Comparison of ENCODE assay signal across 8 cellular contexts in the genomic region with DNA sequence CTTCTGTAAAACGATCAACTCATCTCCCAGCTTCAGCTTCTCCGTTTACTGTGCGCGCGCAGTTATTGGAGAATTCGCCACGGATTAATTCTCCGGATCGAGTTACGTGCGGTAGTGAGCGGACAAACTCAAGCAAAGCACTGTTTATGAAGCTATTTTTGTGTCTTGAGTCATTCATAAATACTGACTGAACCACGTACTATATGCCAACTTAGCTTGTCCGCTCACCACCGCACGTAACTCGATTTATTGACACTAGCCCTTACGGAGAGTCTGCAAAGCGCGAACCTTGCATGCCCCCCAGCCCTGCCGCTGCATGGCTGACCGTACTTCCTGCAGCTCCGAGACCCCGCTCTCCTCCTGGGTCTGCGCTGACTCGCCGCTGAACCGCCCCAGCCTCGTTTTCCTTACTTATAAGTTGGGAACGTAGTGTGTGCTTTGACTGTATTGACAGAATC. TPM values are rescaled to one million over a fixed set of nuclear protein-coding genes. Genes with fewer than 3 reads are reported as not detected.
DNase-seq lines count a peak whose midpoint lies in the region; ATAC-seq and TF ChIP-seq lines count a peak whose summit lies in the region.

No MANE protein-coding gene starts in this region.

- peak overlapping the region; percentile 81 to 89 (median 84) for H3K4me3 ChIP-seq in gastrocnemius medialis

- 0% methylated on average over 30 of the region's 30 CpGs for WGBS in adipose tissue, 3 donors

- intact Hi-C loops in activated CD4-positive, alpha-beta T cell treated with anti-CD3 and anti-CD28 coated beads, Interleukin-2, amount 10 ng/mL, durations not matched to agents 24 days and 14 days (cut with micrococcal nuclease) = loop anchor here (10.0 kb wide), 1 partner anchor 1092 kb away; no protein-coding TSS in a partner anchor
- intact Hi-C loops in gastrocnemius medialis (cut with DNase I; ENCODE audit: low total_unique reads) = loop anchor here (1.0 to 10.0 kb wide), 3 partner anchors 72 to 354 kb away; no protein-coding TSS in a partner anchor

- H3K36me3 ChIP-seq in gastrocnemius medialis = no peaks in the 10 kb centered on the region

- ATAC-seq in HG02642 (IDR thresholded peaks at IDR 0.05; ENCODE audit: poor library complexity, unreplicated experiment) (peak; percentile 21), gastrocnemius medialis (peak; percentile 89 to 95)

- no peaks in the 10 kb centered on the region for H3K9me3 Mint-ChIP-seq in activated CD4-positive, alpha-beta T cell treated with anti-CD3 and anti-CD28 coated beads, Interleukin-2, amount 10 ng/mL, durations not matched to agents 24 days and 14 days

- H3K9me3 ChIP-seq in gastrocnemius medialis = no peaks in the 10 kb centered on the region

- TF ChIP-seq POLR2A in gastrocnemius medialis (IDR thresholded peaks at IDR 0.05) = no peak

- peak; percentile 81 for DNase-seq in activated CD4-positive, alpha-beta T cell treated with anti-CD3 and anti-CD28 coated beads, Interleukin-2, amount 10 ng/mL, durations not matched to agents 24 days and 14 days
- DNase-seq in activated CD4-positive, alpha-beta T cell treated with anti-CD3 and anti-CD28 coated beads for 4 hours = no peak
- DNase-seq in NCI-H2227 treated with DMSO at 0.1 percent for 48 hours (lab: John Stamatoyannopoulos, UW) = peak; percentile 31
- DNase-seq in hepatic stellate cell (ENCODE audit: low spot score) = peak; percentile 50
- no peak for DNase-seq in gastrocnemius medialis
- DNase-seq in dedifferentiated amniotic fluid mesenchymal stem cell (ENCODE audit: extremely low spot score) = no peak

- H3K4me3 Mint-ChIP-seq in activated CD4-positive, alpha-beta T cell treated with anti-CD3 and anti-CD28 coated beads, Interleukin-2, amount 10 ng/mL, durations not matched to agents 24 days and 14 days = peak overlapping the region; percentile 84

- H3K4me1 ChIP-seq in gastrocnemius medialis = peaks cover 19 to 25% of the 10 kb centered on the region in 2 donors

- H3K36me3 Mint-ChIP-seq in activated CD4-positive, alpha-beta T cell treated with anti-CD3 and anti-CD28 coated beads, Interleukin-2, amount 10 ng/mL, durations not matched to agents 24 days and 14 days (ENCODE audit: low read depth) = peaks cover 18% of the 10 kb centered on the region

- peaks cover 4% of the 10 kb centered on the region for H3K27me3 Mint-ChIP-seq in activated CD4-positive, alpha-beta T cell treated with anti-CD3 and anti-CD28 coated beads, Interleukin-2, amount 10 ng/mL, durations not matched to agents 24 days and 14 days

- peaks cover 38% of the 10 kb centered on the region for H3K4me1 Mint-ChIP-seq in activated CD4-positive, alpha-beta T cell treated with anti-CD3 and anti-CD28 coated beads, Interleukin-2, amount 10 ng/mL, durations not matched to agents 24 days and 14 days

- peak overlapping the region; percentile 86 for H3K27ac Mint-ChIP-seq in activated CD4-positive, alpha-beta T cell treated with anti-CD3 and anti-CD28 coated beads, Interleukin-2, amount 10 ng/mL, durations not matched to agents 24 days and 14 days

- no peak for TF ChIP-seq CTCF in gastrocnemius medialis (IDR thresholded peaks at IDR 0.05 in 4 of 5, conservative IDR thresholded peaks at IDR 0.05 in 1 of 5)

- in situ Hi-C loops in gastrocnemius medialis (cut with MboI; ENCODE audit: low sequenced_read_pairs in 4 of 4) = loop anchor here in 1 of 4 donors (10.0 kb wide), 1 partner anchor 68 kb away; a partner anchor contains a TSS

- H3K27ac ChIP-seq in adipose tissue (ENCODE audit: low read depth, low read length) (peak overlapping the region; percentile 48), gastrocnemius medialis (peak overlapping the region; percentile 93 to 97 (median 95))

- no peaks in the 10 kb centered on the region for H3K27me3 ChIP-seq in gastrocnemius medialis

RNA-seq across cellular contexts. Expression of a gene that starts 0.8 kb away (rescaled TPM):
- 72.9 and 80.3 TPM in 2 replicates for total RNA-seq in activated CD4-positive, alpha-beta T cell treated with anti-CD3 and anti-CD28 coated beads, Interleukin-2, amount 10 ng/mL, durations not matched to agents 24 days and 14 days
- 10 to 100 TPM in 2 of 3 donors, 1 to 10 TPM in 1; 6.5 to 17.1 (median 15.0) TPM for polyA plus RNA-seq in adipose tissue
- total RNA-seq in gastrocnemius medialis = 10 to 100 TPM in 2 of 4 donors, 1 to 10 TPM in 2; 9.0 to 10.3 (median 9.6) TPM

RNA-seq across cellular contexts. Expression of a gene that starts 18.1 kb away (rescaled TPM):
- 0.12 TPM in 1 of 2 replicates, not detected in the other for total RNA-seq in activated CD4-positive, alpha-beta T cell treated with anti-CD3 and anti-CD28 coated beads, Interleukin-2, amount 10 ng/mL, durations not matched to agents 24 days and 14 days
- 1 to 10 TPM; 5.3 to 8.2 (median 7.6) TPM for polyA plus RNA-seq in adipose tissue
- 1 to 10 TPM in 2 of 4 donors, under 1 TPM in 2; 0.72 to 1.7 (median 1.2) TPM for total RNA-seq in gastrocnemius medialis

Comparison
In these comparisons a context has a peak if more than half of its experiments do, and no peak if none do; other contexts are left out.
1. DNase-seq: peak in activated CD4-positive, alpha-beta T cell treated with anti-CD3 and anti-CD28 coated beads, Interleukin-2, amount 10 ng/mL, durations not matched to agents 24 days and 14 days (single experiment), NCI-H2227 treated with DMSO at 0.1 percent for 48 hours (single experiment) and hepatic stellate cell (single experiment); none in activated CD4-positive, alpha-beta T cell treated with anti-CD3 and anti-CD28 coated beads for 4 hours (0 of 2), gastrocnemius medialis (0 of 2) and dedifferentiated amniotic fluid mesenchymal stem cell (single experiment).